ENCODE assay signal across 12 cellular contexts in the genomic region with DNA sequence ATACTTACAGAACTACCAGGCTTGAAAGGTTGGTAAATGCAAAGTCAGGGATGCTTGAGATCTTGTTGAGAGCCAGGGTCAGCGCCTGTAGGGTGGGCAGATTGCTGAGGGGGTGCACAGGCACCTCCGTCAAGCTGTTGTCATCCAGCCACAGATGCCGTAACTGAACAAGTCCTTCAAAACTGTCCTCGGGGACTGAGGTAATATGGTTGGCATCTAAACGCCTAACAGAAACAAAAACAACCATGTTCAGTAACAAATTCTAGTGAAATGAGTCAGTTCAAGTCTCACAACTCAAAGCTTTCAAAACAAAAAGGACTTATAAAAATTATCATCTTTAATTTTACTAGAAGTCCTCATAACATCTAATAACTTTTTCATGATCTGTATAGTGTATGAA. TPM values are rescaled to one million over a fixed set of nuclear protein-coding genes. Genes with fewer than 3 reads are reported as not detected.
DNase-seq lines count a peak whose midpoint lies in the region; ATAC-seq, FAIRE-seq and TF ChIP-seq lines count a peak whose summit lies in the region.
"Had no signal": no experiment of that assay in that cellular context is flagged by ENCODE, and none has a peak within 500 bp of the region (broad histone marks: within the 10 kb centered on the region; RNA-seq: fewer than 3 reads in every experiment).

No MANE protein-coding gene starts in this region.

- H3K36me3 ChIP-seq in fibroblast of lung (ENCODE audit: control insufficient read depth, insufficient read depth, low read length) (no peaks in the 10 kb centered on the region), pancreas (peaks cover 0 to 27% (median 0%) of the 10 kb centered on the region in 3 donors)

- no peak overlapping the region for H3K27ac ChIP-seq in fibroblast of lung (ENCODE audit: insufficient read depth, low read length)
- peak overlapping the region in 2 of 4 donors; percentile 5 to 10 for H3K27ac ChIP-seq in pancreas

- no peaks in the 10 kb centered on the region for H3K79me2 ChIP-seq in fibroblast of lung (ENCODE audit: control insufficient read depth, insufficient read depth, low read length)

- H3K4me3 ChIP-seq in fibroblast of lung (replicated peaks in 1 of 4; ENCODE audit: control extremely low read depth in 1 of 4, insufficient read depth in 1 of 4, low read depth in 3 of 4, low read length in 4 of 4) = no peak overlapping the region
- H3K4me3 ChIP-seq in pancreas = no peak overlapping the region
- H3K4me3 ChIP-seq: neural progenitor cell had no signal

- peak; percentile 86 for DNase-seq in DMS 273 (lab: John Stamatoyannopoulos, UW; ENCODE audit: unreplicated experiment)
- peak; percentile 74 to 91 for DNase-seq in NCI-H524 (lab: John Stamatoyannopoulos, UW)
- peak; percentile 76 to 91 for DNase-seq in fibroblast of lung (ENCODE audit: low read depth in 2 of 2)
- no peak for DNase-seq in pancreas
- DNase-seq in 8988T = no peak
- no peak for DNase-seq in stimulated activated CD4-positive, alpha-beta T cell treated with anti-CD3 and anti-CD28 coated beads, Interleukin-4, amount 100 ng/mL, for 1 hour
- DNase-seq in HuH-7.5 (ENCODE audit: low spot score) = no peak
- DNase-seq in nucleus accumbens (lab: John Stamatoyannopoulos, UW) = no peak
- DNase-seq: activated T-cell treated with anti-CD3 and anti-CD28 coated beads, Interleukin-2, amount 50 U/mL, for 24 hours; cerebellar nuclear complex had no signal

- 80 to 93% methylated on average over 5 of the region's 5 CpGs for WGBS in pancreas, 2 donors

- no peak for ATAC-seq in pancreas
- ATAC-seq: HCT116 had no signal

- intact Hi-C loops in pancreas (cut with DNase I) = no loop called here

- no peaks in the 10 kb centered on the region for H4K20me1 ChIP-seq in fibroblast of lung (ENCODE audit: control insufficient read depth, extremely low read depth, insufficient read depth, low read length)

- peak overlapping the region; percentile 18 for H2AFZ ChIP-seq in fibroblast of lung (ENCODE audit: low read length)
- H2AFZ ChIP-seq: neural progenitor cell had no signal

- FAIRE-seq in pancreas (lab: Jason Lieb, UNC) = peak; percentile 54

- no peaks in the 10 kb centered on the region for H3K4me1 ChIP-seq in fibroblast of lung (ENCODE audit: control insufficient read depth, extremely low read depth, insufficient read depth, low read length)
- H3K4me1 ChIP-seq in pancreas = peaks cover 32 to 55% (median 40%) of the 10 kb centered on the region in 3 donors

- H3K4me2 ChIP-seq in fibroblast of lung (ENCODE audit: extremely low read depth, insufficient read depth, low read length) = peak overlapping the region; percentile 41
- H3K4me2 ChIP-seq: neural progenitor cell had no signal

- no peaks in the 10 kb centered on the region for H3K27me3 ChIP-seq in fibroblast of lung (ENCODE audit: control insufficient read depth, insufficient read depth, low read length)
- H3K27me3 ChIP-seq in pancreas = no peaks in the 10 kb centered on the region
- H3K27me3 ChIP-seq: neural progenitor cell had no signal

- H3K9me3 ChIP-seq in fibroblast of lung (ENCODE audit: control insufficient read depth, insufficient read depth, low read depth, low read length) = no peaks in the 10 kb centered on the region
- no peaks in the 10 kb centered on the region for H3K9me3 ChIP-seq in pancreas

- TF ChIP-seq CTCF in fibroblast of lung (conservative IDR thresholded peaks at IDR 0.05 in 1 of 2, IDR thresholded peaks at IDR 0.05 in 1 of 2; ENCODE audit: low read depth in 1 of 2, low read length in 2 of 2) (no peak), pancreas (IDR thresholded peaks at IDR 0.05) (no peak)

- H3K9ac ChIP-seq in fibroblast of lung (ENCODE audit: insufficient read depth, low read length) = no peak overlapping the region
- H3K9ac ChIP-seq: neural progenitor cell had no signal

RNA-seq across cellular contexts. Expression of a gene that starts 22.2 kb away (rescaled TPM):
- total RNA-seq in fibroblast of lung (3.3 and 4.6 TPM in 2 replicates), pancreas (1 to 10 TPM; 3.3 to 7.1 (median 4.1) TPM)
- polyA plus RNA-seq in fibroblast of lung (3.8 and 6.9 TPM in 2 replicates), pancreas (10 to 100 TPM in 1 of 2 donors, 1 to 10 TPM in 1; 4.8 to 10.1 TPM)
- 6.3 and 10.3 TPM in 2 replicates for polyA plus RNA-seq in fibroblast of lung (2012)
- 0.44 and 0.71 TPM in 2 replicates for polyA minus RNA-seq in fibroblast of lung (ENCODE audit: low replicate concordance)

Comparison
In these comparisons a context has a peak if more than half of its experiments do, and no peak if none do; other contexts are left out.
1. DNase-seq: peak in DMS 273 (single experiment), NCI-H524 (2 of 2) and fibroblast of lung (2 of 2); none in pancreas (0 of 6), 8988T (single experiment), stimulated activated CD4-positive, alpha-beta T cell treated with anti-CD3 and anti-CD28 coated beads, Interleukin-4, amount 100 ng/mL, for 1 hour (single experiment), HuH-7.5 (single experiment) and nucleus accumbens (0 of 56).